Comparison of ENCODE assay signal across 31 cellular contexts in the genomic region with DNA sequence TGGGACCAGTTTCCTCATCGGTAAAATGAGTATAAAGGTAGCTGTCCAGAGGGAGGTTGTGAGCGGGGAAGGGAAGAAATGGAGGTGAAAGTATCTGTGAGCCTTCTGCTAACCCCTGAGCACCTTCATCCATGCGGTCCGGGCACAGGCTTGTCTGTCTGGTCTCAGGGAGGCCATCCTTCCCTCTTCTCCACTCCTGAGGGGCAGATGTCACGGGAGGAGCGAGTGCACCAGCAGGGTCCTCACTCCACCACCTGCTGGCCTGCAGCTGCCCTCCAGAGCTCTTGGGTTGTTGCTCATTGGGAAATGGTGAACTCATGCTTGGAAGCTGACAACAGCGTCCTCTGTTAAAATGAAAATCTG. TPM values are rescaled to one million over a fixed set of nuclear protein-coding genes. Genes with fewer than 3 reads are reported as not detected.
"Had no signal": no experiment of that assay in that cellular context is flagged by ENCODE, and none has a peak within 500 bp of the region (broad histone marks: within the 10 kb centered on the region; RNA-seq: fewer than 3 reads in every experiment).

No MANE protein-coding gene starts in this region.

- H3K36me3 ChIP-seq: breast epithelium, esophagus muscularis mucosa, heart left ventricle, left lung, neutrophil, tibial nerve had no signal

- H3K9me3 ChIP-seq: breast epithelium, esophagus muscularis mucosa, heart left ventricle, left lung, mucosa of descending colon, neutrophil, tibial nerve had no signal

- H3K27ac Mint-ChIP-seq: activated CD4-positive, alpha-beta memory T cell treated with anti-CD3 and anti-CD28 coated beads, Interleukin-2, amount 10 ng/mL, durations not matched to agents 7 days and 5 days; activated CD4-positive, alpha-beta T cell treated with anti-CD3 and anti-CD28 coated beads, Interleukin-2, amount 10 ng/mL, durations not matched to agents 24 days and 14 days; activated naive CD4-positive, alpha-beta T cell treated with anti-CD3 and anti-CD28 coated beads, Interleukin-2, amount 50 U/mL, for 24 hours; activated naive CD8-positive, alpha-beta T cell treated with anti-CD3 and anti-CD28 coated beads, Interleukin-2, amount 50 U/mL, for 24 hours; activated T-helper 2 cell treated with anti-CD3 and anti-CD28 coated beads, Interferon-gamma antibody, Interleukin-2, Interleukin-4, amounts not matched to agents 10 μg/mL and 5 μg/mL and 100 μg/mL, durations not matched to agents 14 hours and 24 hours and 36 hours; immature natural killer cell; natural killer cell treated with Interleukin-12 subunit alpha and Interleukin-12 subunit beta and Interleukin-15 and Interleukin-18, amount 100 ng/mL, for 72 hours; stimulated activated memory B cell treated with anti-CD40 and anti-IgM and Interleukin-4, amounts not matched to agents 10 μg/mL and 1 μg/mL and 100 μg/mL, for 72 hours; T-helper 1 cell treated with Interleukin-12 subunit alpha and Interleukin-12 subunit beta and Interleukin-4 antibody, amounts not matched to agents 30 μg/mL and 1 μg/mL, for 36 hours had no signal

- ATAC-seq: activated naive CD8-positive, alpha-beta T cell treated with anti-CD3 and anti-CD28 coated beads, Interleukin-2, amount 50 U/mL, for 24 hours; foreskin keratinocyte; heart left ventricle; left lung; mucosa of descending colon; natural killer cell treated with Interleukin-12 subunit alpha and Interleukin-12 subunit beta and Interleukin-15 and Interleukin-18, amount 100 ng/mL, for 72 hours; sciatic nerve; stimulated activated memory B cell treated with anti-CD40 and anti-IgM and Interleukin-4, amounts not matched to agents 10 μg/mL and 1 μg/mL and 100 μg/mL, for 72 hours had no signal

- DNase-seq: activated CD4-positive, alpha-beta memory T cell treated with anti-CD3 and anti-CD28 coated beads, Interleukin-2, amount 10 ng/mL, durations not matched to agents 7 days and 5 days; activated CD4-positive, alpha-beta T cell treated with anti-CD3 and anti-CD28 coated beads, Interleukin-2, amount 10 ng/mL, durations not matched to agents 24 days and 14 days; activated CD4-positive, CD25-positive, alpha-beta regulatory T cell treated with anti-CD3 and anti-CD28 coated beads, Interleukin-2, amount 50 U/mL, for 72 hours; activated CD8-positive, alpha-beta memory T cell treated with anti-CD3 and anti-CD28 coated beads, Interleukin-2, amount 50 U/mL, for 48 hours; activated naive CD8-positive, alpha-beta T cell treated with anti-CD3 and anti-CD28 coated beads, Interleukin-2, amount 50 U/mL, for 24 hours; activated T-cell treated with anti-CD3 and anti-CD28 coated beads, Interleukin-2, amount 50 U/mL, for 48 hours; amygdala; central memory CD4-positive, alpha-beta T cell; dermis blood vessel endothelial cell; effector CD4-positive, alpha-beta T cell; foreskin keratinocyte; hypothalamus; immature natural killer cell; kidney glomerular epithelial cell; stimulated activated CD4-positive, alpha-beta T cell treated with anti-CD3 and anti-CD28 coated beads, Interleukin-4, amount 100 ng/mL, for 24 hours; T-helper 9 cell had no signal

- H3K4me1 ChIP-seq: breast epithelium, foreskin keratinocyte had no signal

- H3K27ac ChIP-seq: breast epithelium, esophagus muscularis mucosa, foreskin keratinocyte, heart left ventricle, left lung, neutrophil, skin epidermis, tibial nerve had no signal

- H3K27me3 ChIP-seq: breast epithelium, esophagus muscularis mucosa, heart left ventricle, left lung had no signal

- H3K9me3 Mint-ChIP-seq: activated CD4-positive, alpha-beta memory T cell treated with anti-CD3 and anti-CD28 coated beads, Interleukin-2, amount 10 ng/mL, durations not matched to agents 7 days and 5 days; activated CD4-positive, alpha-beta T cell treated with anti-CD3 and anti-CD28 coated beads, Interleukin-2, amount 10 ng/mL, durations not matched to agents 24 days and 14 days; activated naive CD4-positive, alpha-beta T cell treated with anti-CD3 and anti-CD28 coated beads, Interleukin-2, amount 50 U/mL, for 24 hours; activated naive CD8-positive, alpha-beta T cell treated with anti-CD3 and anti-CD28 coated beads, Interleukin-2, amount 50 U/mL, for 24 hours; activated T-helper 2 cell treated with anti-CD3 and anti-CD28 coated beads, Interferon-gamma antibody, Interleukin-2, Interleukin-4, amounts not matched to agents 10 μg/mL and 5 μg/mL and 100 μg/mL, durations not matched to agents 14 hours and 24 hours and 36 hours; natural killer cell treated with Interleukin-12 subunit alpha and Interleukin-12 subunit beta and Interleukin-15 and Interleukin-18, amount 100 ng/mL, for 72 hours; stimulated activated memory B cell treated with anti-CD40 and anti-IgM and Interleukin-4, amounts not matched to agents 10 μg/mL and 1 μg/mL and 100 μg/mL, for 72 hours; T-helper 1 cell treated with Interleukin-12 subunit alpha and Interleukin-12 subunit beta and Interleukin-4 antibody, amounts not matched to agents 30 μg/mL and 1 μg/mL, for 36 hours had no signal

- H3K4me3 ChIP-seq: breast epithelium, esophagus muscularis mucosa, heart left ventricle, left lung, mucosa of descending colon, skin epidermis, tibial nerve had no signal

- H3K4me3 Mint-ChIP-seq: activated CD4-positive, alpha-beta memory T cell treated with anti-CD3 and anti-CD28 coated beads, Interleukin-2, amount 10 ng/mL, durations not matched to agents 7 days and 5 days; activated CD4-positive, alpha-beta T cell treated with anti-CD3 and anti-CD28 coated beads, Interleukin-2, amount 10 ng/mL, durations not matched to agents 24 days and 14 days; activated naive CD4-positive, alpha-beta T cell treated with anti-CD3 and anti-CD28 coated beads, Interleukin-2, amount 50 U/mL, for 24 hours; activated naive CD8-positive, alpha-beta T cell treated with anti-CD3 and anti-CD28 coated beads, Interleukin-2, amount 50 U/mL, for 24 hours; immature natural killer cell; natural killer cell treated with Interleukin-12 subunit alpha and Interleukin-12 subunit beta and Interleukin-15 and Interleukin-18, amount 100 ng/mL, for 72 hours; stimulated activated memory B cell treated with anti-CD40 and anti-IgM and Interleukin-4, amounts not matched to agents 10 μg/mL and 1 μg/mL and 100 μg/mL, for 72 hours; T-helper 1 cell treated with Interleukin-12 subunit alpha and Interleukin-12 subunit beta and Interleukin-4 antibody, amounts not matched to agents 30 μg/mL and 1 μg/mL, for 36 hours had no signal

- H3K27me3 Mint-ChIP-seq: activated naive CD4-positive, alpha-beta T cell treated with anti-CD3 and anti-CD28 coated beads, Interleukin-2, amount 50 U/mL, for 24 hours had no signal

- H3K36me3 Mint-ChIP-seq: activated naive CD4-positive, alpha-beta T cell treated with anti-CD3 and anti-CD28 coated beads, Interleukin-2, amount 50 U/mL, for 24 hours; immature natural killer cell; natural killer cell treated with Interleukin-12 subunit alpha and Interleukin-12 subunit beta and Interleukin-15 and Interleukin-18, amount 100 ng/mL, for 72 hours; stimulated activated memory B cell treated with anti-CD40 and anti-IgM and Interleukin-4, amounts not matched to agents 10 μg/mL and 1 μg/mL and 100 μg/mL, for 72 hours had no signal

RNA-seq across cellular contexts. Expression of gene WNT11, which starts 33.8 kb away (rescaled TPM):
- total RNA-seq: dermis blood vessel endothelial cell, renal cortical epithelial cell had no signal
